Comparison of ENCODE assay signal across 10 cellular contexts in genomic region chr14:24315807-24316596, GRCh38. TPM values are rescaled to one million over a fixed set of nuclear protein-coding genes. Genes with fewer than 3 reads are reported as not detected.
DNase-seq lines count a peak whose midpoint lies in the region; ATAC-seq, FAIRE-seq and TF ChIP-seq lines count a peak whose summit lies in the region.
"Had no signal": no experiment of that assay in that cellular context is flagged by ENCODE, and none has a peak within 500 bp of the region (broad histone marks: within the 10 kb centered on the region; RNA-seq: fewer than 3 reads in every experiment).

No MANE protein-coding gene starts in this region.

- ATAC-seq in GM21528 (IDR thresholded peaks at IDR 0.05; ENCODE audit: low FRiP score, unreplicated experiment) (no peak), HG02884 (IDR thresholded peaks at IDR 0.05; ENCODE audit: unreplicated experiment) (no peak)

- intact Hi-C loops in kidney (cut with DNase I): no loop called here

- H3K4me1 ChIP-seq in kidney (ENCODE audit: control insufficient read depth in 1 of 2, insufficient read depth in 1 of 2, low read depth in 1 of 2, low read length in 2 of 2) (peaks cover 16 to 20% of the 10 kb centered on the region in 2 donors), small intestine (ENCODE audit: control insufficient read depth in 2 of 2, insufficient read depth in 1 of 2, low read depth in 1 of 2, low read length in 1 of 2) (peaks cover 5% of the 10 kb centered on the region in 2 donors)

- no peak for FAIRE-seq in kidney (lab: Jason Lieb, UNC)
- no peak for FAIRE-seq in small intestine (lab: Jason Lieb, UNC)
- FAIRE-seq: colon had no signal

- no peak overlapping the region for H3K4me3 ChIP-seq in brain microvascular endothelial cell (ENCODE audit: low read depth, low read length)
- no peak overlapping the region for H3K4me3 ChIP-seq in kidney (ENCODE audit: low read length in 2 of 2)
- no peak overlapping the region for H3K4me3 ChIP-seq in small intestine (ENCODE audit: low read depth in 1 of 2, low read length in 2 of 2)

- in situ Hi-C loops in brain microvascular endothelial cell (cut with HindIII; ENCODE audit: low pct_ligation_motif_present, low sequenced_read_pairs): no loop called here

- no peaks in the 10 kb centered on the region for H3K27me3 ChIP-seq in brain microvascular endothelial cell (replicated peaks)
- peaks cover 0 to 3% of the 10 kb centered on the region in 2 donors for H3K27me3 ChIP-seq in small intestine (ENCODE audit: control insufficient read depth in 2 of 2, insufficient read depth in 2 of 2, low read length in 2 of 2)

- 14 to 39% (median 36%) methylated on average over 50 to 70 of the region's 70 CpGs for WGBS in small intestine, 3 donors

- H3K27ac ChIP-seq in brain microvascular endothelial cell: no peak overlapping the region
- H3K27ac ChIP-seq in kidney (ENCODE audit: low read depth in 2 of 2, low read length in 2 of 2): peak overlapping the region; percentile 53 to 57
- peak overlapping the region; percentile 66 to 76 for H3K27ac ChIP-seq in small intestine (ENCODE audit: low read depth in 1 of 2, low read length in 1 of 2)

- H3K36me3 ChIP-seq in brain microvascular endothelial cell (replicated peaks) (no peaks in the 10 kb centered on the region), kidney (ENCODE audit: control insufficient read depth in 1 of 2, insufficient read depth in 2 of 2, low read length in 2 of 2) (no peaks in the 10 kb centered on the region), small intestine (ENCODE audit: control insufficient read depth in 2 of 2, insufficient read depth in 2 of 2, low read length in 2 of 2) (no peaks in the 10 kb centered on the region)

- H3K9me3 ChIP-seq in kidney (ENCODE audit: control insufficient read depth in 1 of 2, low read length in 2 of 2) (no peaks in the 10 kb centered on the region), small intestine (ENCODE audit: control insufficient read depth, low read depth) (no peaks in the 10 kb centered on the region)

- TF ChIP-seq CTCF in brain microvascular endothelial cell (IDR thresholded peaks at IDR 0.05; ENCODE audit: low read depth, low read length, missing control alignments) (peak; percentile 25), kidney (IDR thresholded peaks at IDR 0.05; ENCODE audit: borderline replicate concordance, extremely low read depth, insufficient read depth) (peak; percentile 27)

- H3K9ac ChIP-seq in kidney (ENCODE audit: low read length in 2 of 2): no peak overlapping the region

- DNase-seq in HT-29 (ENCODE audit: low spot score) (peak; percentile 64), brain microvascular endothelial cell (no peak), kidney (peak; percentile 89), small intestine (peak; percentile 95)
- no peak for DNase-seq in activated CD4-positive, CD25-positive, alpha-beta regulatory T cell (lab: John Stamatoyannopoulos, UW)
- DNase-seq in stimulated activated CD4-positive, alpha-beta T cell treated with anti-CD3 and anti-CD28 coated beads, Interleukin-4, amount 100 ng/mL, for 24 hours: no peak

RNA-seq across cellular contexts. Expression of gene LTB4R, which starts 4.7 kb away (rescaled TPM):
- total RNA-seq in HT-29 (2014; rRNA removed; shearing (Covaris generic)): 9.8 and 10.6 TPM in 2 replicates
- total RNA-seq in kidney: 9.3 TPM
- polyA plus RNA-seq in kidney (ENCODE audit: insufficient read depth, low read depth, low replicate concordance): 4.6 TPM
- polyA plus RNA-seq in small intestine: 10 to 100 TPM in 2 of 3 donors, 1 to 10 TPM in 1; 9.8 to 37.0 (median 21.9) TPM

RNA-seq across cellular contexts. Expression of gene LTB4R2, which starts 6.1 kb away (rescaled TPM):
- 13.3 and 16.5 TPM in 2 replicates for total RNA-seq in HT-29 (2014; rRNA removed; shearing (Covaris generic))
- 9.2 TPM for total RNA-seq in kidney
- polyA plus RNA-seq in kidney (ENCODE audit: insufficient read depth, low read depth, low replicate concordance) (0.67 TPM), small intestine (1 to 10 TPM in 2 of 3 donors, under 1 TPM in 1; 0.89 to 2.7 (median 1.9) TPM)

RNA-seq across cellular contexts. Expression of gene CIDEB, which starts 8.2 kb away (rescaled TPM):
- 0.31 and 2.3 TPM in 2 replicates for total RNA-seq in HT-29 (2014; rRNA removed; shearing (Covaris generic))
- total RNA-seq in kidney: 22.4 TPM
- polyA plus RNA-seq in kidney (ENCODE audit: insufficient read depth, low read depth, low replicate concordance) (49.7 TPM), small intestine (100 to 1,000 TPM in 2 of 3 donors, 10 to 100 TPM in 1; 31.2 to 273 (median 195) TPM)
- total RNA-seq: mesothelial cell of epicardium had no signal

RNA-seq across cellular contexts. Expression of gene NOP9, which starts 16.4 kb away (rescaled TPM):
- 26.8 and 27.7 TPM in 2 replicates for total RNA-seq in HT-29 (2014; rRNA removed; shearing (Covaris generic))
- total RNA-seq in kidney: 25.7 TPM
- polyA plus RNA-seq in kidney (ENCODE audit: insufficient read depth, low read depth, low replicate concordance): 8.6 TPM
- 10 to 100 TPM in 2 of 3 donors, 1 to 10 TPM in 1; 9.7 to 22.5 (median 14.3) TPM for polyA plus RNA-seq in small intestine

RNA-seq across cellular contexts. Expression of gene DHRS1, which starts 16.4 kb away (rescaled TPM):
- total RNA-seq in HT-29 (2014; rRNA removed; shearing (Covaris generic)): 19.7 and 20.1 TPM in 2 replicates
- total RNA-seq in kidney: 32.7 TPM
- polyA plus RNA-seq in kidney (ENCODE audit: insufficient read depth, low read depth, low replicate concordance) (56.7 TPM), small intestine (10 to 100 TPM; 45.2 to 95.7 (median 68.6) TPM)

Comparison
In these comparisons a context has a peak if more than half of its experiments do, and no peak if none do; other contexts are left out.
1. DNase-seq: peak in HT-29 (single experiment), kidney (single experiment) and small intestine (single experiment); none in brain microvascular endothelial cell (single experiment), activated CD4-positive, CD25-positive, alpha-beta regulatory T cell (0 of 4) and stimulated activated CD4-positive, alpha-beta T cell treated with anti-CD3 and anti-CD28 coated beads, Interleukin-4, amount 100 ng/mL, for 24 hours (single experiment).